In genomic region chr20:23584434-23585199, GRCh38 we compare ENCODE assay signal across 21 cellular contexts. TPM values are rescaled to one million over a fixed set of nuclear protein-coding genes. Genes with fewer than 3 reads are reported as not detected.
"Had no signal": no experiment of that assay in that cellular context is flagged by ENCODE, and none has a peak within 500 bp of the region (broad histone marks: within the 10 kb centered on the region; RNA-seq: fewer than 3 reads in every experiment).

No MANE protein-coding gene starts in this region.

- DNase-seq: activated CD4-positive, alpha-beta T cell treated with anti-CD3 and anti-CD28 coated beads for 48 hours; activated CD8-positive, alpha-beta memory T cell treated with anti-CD3 and anti-CD28 coated beads, Interleukin-2, amount 50 U/mL, for 48 hours; activated CD8-positive, alpha-beta T cell treated with anti-CD3 and anti-CD28 coated beads, Interleukin-2, amount 10 ng/mL, durations not matched to agents 7 days and 5 days; activated gamma-delta T cell; activated T-cell treated with anti-CD3 and anti-CD28 coated beads, Interleukin-2, amount 50 U/mL, for 72 hours; amygdala; body of pancreas; effector CD8-positive, alpha-beta T cell; left ventricle myocardium superior; mesenchymal stem cell; natural killer cell; stimulated activated CD4-positive, alpha-beta T cell treated with anti-CD3 and anti-CD28 coated beads, Interleukin-4, amount 100 ng/mL, for 24 hours; stimulated activated naive CD4-positive, alpha-beta T cell; T-cell; T-helper 9 cell had no signal

- ATAC-seq: activated CD8-positive, alpha-beta T cell treated with anti-CD3 and anti-CD28 coated beads, Interleukin-2, amount 10 ng/mL, durations not matched to agents 7 days and 5 days; activated T-cell treated with anti-CD3 and anti-CD28 coated beads, Interleukin-2, amount 50 U/mL, for 72 hours; body of pancreas; gastroesophageal sphincter; left ventricle myocardium superior; natural killer cell had no signal

- H3K4me1 ChIP-seq: body of pancreas, gastroesophageal sphincter, tibial artery, vagina had no signal

- H3K36me3 ChIP-seq: gastroesophageal sphincter, tibial artery, vagina had no signal

- H3K27ac ChIP-seq: body of pancreas, gastroesophageal sphincter, skin epidermis, tibial artery, vagina had no signal

- H3K27me3 ChIP-seq: body of pancreas, vagina had no signal

- H3K4me3 ChIP-seq: body of pancreas, gastroesophageal sphincter, skin epidermis, tibial artery, vagina had no signal

- H3K9me3 ChIP-seq: body of pancreas, gastroesophageal sphincter, tibial artery, vagina had no signal

RNA-seq across cellular contexts. Expression of gene CST9L, which starts 16.3 kb away (rescaled TPM):
- total RNA-seq: activated CD8-positive, alpha-beta T cell treated with anti-CD3 and anti-CD28 coated beads, Interleukin-2, amount 10 ng/mL, durations not matched to agents 7 days and 5 days; activated T-cell treated with anti-CD3 and anti-CD28 coated beads, Interleukin-2, amount 50 U/mL, for 72 hours; body of pancreas; gastroesophageal sphincter; kidney epithelial cell; left ventricle myocardium superior; natural killer cell; subcutaneous adipose tissue; T-cell; vagina had no signal

RNA-seq across cellular contexts. Expression of gene CST9, which starts 21.1 kb away (rescaled TPM):
- total RNA-seq: activated CD8-positive, alpha-beta T cell treated with anti-CD3 and anti-CD28 coated beads, Interleukin-2, amount 10 ng/mL, durations not matched to agents 7 days and 5 days; activated T-cell treated with anti-CD3 and anti-CD28 coated beads, Interleukin-2, amount 50 U/mL, for 72 hours; gastroesophageal sphincter; kidney epithelial cell; left ventricle myocardium superior; natural killer cell; subcutaneous adipose tissue; T-cell; vagina had no signal
